8 cellular contexts compared by ENCODE assay signal in genomic region chr21:43740497-43741156, GRCh38. TPM values are rescaled to one million over a fixed set of nuclear protein-coding genes. Genes with fewer than 3 reads are reported as not detected.
DNase-seq lines count a peak whose midpoint lies in the region; ATAC-seq, FAIRE-seq and TF ChIP-seq lines count a peak whose summit lies in the region.

No MANE protein-coding gene starts in this region.

- FAIRE-seq in RCC 7860 (lab: Jason Lieb, UNC): no peak

- no peaks in the 10 kb centered on the region for H3K27me3 Mint-ChIP-seq in mesothelial cell of epicardium (ENCODE audit: low read depth)

- ATAC-seq in GM21529 (IDR thresholded peaks at IDR 0.05; ENCODE audit: unreplicated experiment): no peak
- no peak for ATAC-seq in HG02678 (IDR thresholded peaks at IDR 0.05; ENCODE audit: unreplicated experiment)
- ATAC-seq in HG03045 (IDR thresholded peaks at IDR 0.05; ENCODE audit: unreplicated experiment): no peak

- peaks cover 7% of the 10 kb centered on the region for H3K36me3 Mint-ChIP-seq in mesothelial cell of epicardium

- TF ChIP-seq CTCF in mesothelial cell of epicardium (IDR thresholded peaks at IDR 0.05; ENCODE audit: unreplicated experiment): no peak

- peak overlapping the region; percentile 97 for H3K27ac Mint-ChIP-seq in mesothelial cell of epicardium

- H3K9me3 Mint-ChIP-seq in mesothelial cell of epicardium: no peaks in the 10 kb centered on the region

- peak; percentile 78 for DNase-seq in Ammon's horn (ENCODE audit: low spot score)
- DNase-seq in NCI-H1092 (lab: John Stamatoyannopoulos, UW): peak; percentile 70
- DNase-seq in cerebellar cortex (ENCODE audit: low spot score): peak; percentile 80
- DNase-seq in mesothelial cell of epicardium (ENCODE audit: low spot score in 2 of 2, unreplicated experiment in 2 of 2): peak; percentile 49 to 64
- DNase-seq in RCC 7860 (ENCODE audit: low spot score): no peak

- H3K4me3 Mint-ChIP-seq in mesothelial cell of epicardium: peak overlapping the region; percentile 59

- peaks cover 10% of the 10 kb centered on the region for H3K4me1 Mint-ChIP-seq in mesothelial cell of epicardium

RNA-seq across cellular contexts. Expression of gene PDXK, which starts 21.7 kb away (rescaled TPM):
- 79.6 to 86.2 TPM (median 81.1 TPM) in 3 replicates for total RNA-seq in mesothelial cell of epicardium

RNA-seq across cellular contexts. Expression of gene CSTB, which starts 35.5 kb away (rescaled TPM):
- total RNA-seq in mesothelial cell of epicardium: 22.4 to 23.9 TPM (median 23.3 TPM) in 3 replicates

RNA-seq across cellular contexts. Expression of gene RRP1, which starts 48.8 kb away (rescaled TPM):
- total RNA-seq in mesothelial cell of epicardium: 41.4 to 44.5 TPM (median 42.2 TPM) in 3 replicates
